ENCODE assay signal across 1 cellular context in the genomic region with DNA sequence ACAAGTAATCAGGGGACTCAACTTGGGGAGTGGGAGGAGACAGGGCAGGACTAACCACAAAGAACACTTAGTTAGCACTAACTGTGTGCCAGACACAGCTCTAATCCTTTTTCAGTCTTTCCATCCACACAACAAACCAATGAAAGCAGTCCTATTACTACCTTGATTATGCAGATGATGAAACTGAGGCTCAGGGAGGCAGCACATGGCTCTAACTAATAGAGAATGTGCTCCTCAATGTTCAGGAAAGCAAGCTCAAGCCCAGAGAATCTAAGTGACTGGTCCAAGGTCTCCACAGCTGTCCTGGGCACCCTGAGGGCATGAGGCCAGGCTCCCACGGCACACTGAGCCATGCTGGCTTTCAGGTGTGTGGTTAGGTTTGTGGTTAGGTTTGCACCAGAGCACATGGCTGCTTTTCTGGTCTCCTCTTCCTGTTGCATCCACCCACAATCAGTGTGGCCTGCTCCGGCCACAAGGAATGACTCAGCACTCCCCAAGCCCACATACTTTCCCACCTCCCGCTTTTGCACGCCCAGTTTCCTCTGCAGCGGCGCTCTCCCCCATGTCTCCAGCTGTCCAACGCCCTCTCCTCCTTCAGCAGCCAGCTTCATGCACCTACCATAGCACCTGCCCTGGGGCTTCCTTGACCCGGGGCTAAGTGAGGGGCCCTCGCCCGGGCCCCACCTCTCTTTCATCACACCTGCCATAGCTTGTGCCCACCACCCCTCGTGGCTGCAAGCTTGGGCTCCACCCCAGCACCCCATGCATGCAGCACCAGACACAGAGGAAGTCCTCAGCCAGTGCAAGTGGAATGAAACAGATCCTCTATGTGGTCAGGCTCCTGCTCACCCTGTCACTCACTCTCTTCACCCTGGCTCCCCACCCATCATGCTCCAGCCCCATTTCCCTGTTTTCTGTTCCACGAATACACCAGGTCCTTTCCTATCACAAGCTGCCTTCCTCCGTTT.
TF ChIP-seq lines count a peak whose summit lies in the region.

No MANE protein-coding gene starts in this region.

TF ChIP-seq in K562, 482 proteins besides CTCF, POLR2A, EP300 and RAD21 (continued from another document and continues in another):
- TF ChIP-seq ZNF277 (CRISPR knock-in tag; IDR thresholded peaks at IDR 0.05; ENCODE audit: borderline replicate concordance) (no peak), EP400 (IDR thresholded peaks at IDR 0.05) (peak; percentile 97), TAL1 (IDR thresholded peaks at IDR 0.05) (peak; percentile 62), TEAD4 (IDR thresholded peaks at IDR 0.05; ENCODE audit: low read length) (peak; percentile 81), TEAD4 (CRISPR knock-in tag; IDR thresholded peaks at IDR 0.05; ENCODE audit: borderline replicate concordance) (peak; percentile 81; the same call in 1 of the 2 replicates), CREBBP (IDR thresholded peaks at IDR 0.05; ENCODE audit: low read depth, low read length) (no peak), SMAD3 (CRISPR knock-in tag; conservative IDR thresholded peaks at IDR 0.05) (no peak), ZBTB12 (CRISPR knock-in tag; IDR thresholded peaks at IDR 0.05) (no peak), PTRF (tag; IDR thresholded peaks at IDR 0.05) (0 out of 2 replicates have a peak, but pooled peaks have one; percentile 20), ZKSCAN8 (CRISPR knock-in tag; IDR thresholded peaks at IDR 0.05) (peak; percentile 73; the same call in 1 of the 2 replicates), NFRKB (IDR thresholded peaks at IDR 0.05; ENCODE audit: low read depth) (0 out of 2 replicates have a peak, but pooled peaks have one; percentile 55), GTF2E2 (tag; IDR thresholded peaks at IDR 0.05) (no peak; the same call in 1 of the 2 replicates), SIN3B (IDR thresholded peaks at IDR 0.05; ENCODE audit: low read depth) (no peak), MTF1 (CRISPR knock-in tag; IDR thresholded peaks at IDR 0.05; ENCODE audit: borderline replicate concordance) (no peak), TAF7 (tag; IDR thresholded peaks at IDR 0.05) (0 out of 2 replicates have a peak, but pooled peaks have one; percentile 23), TBP (optimal IDR thresholded peaks at IDR 0.05; ENCODE audit: low read depth, low read length) (no peak), RFX1 (IDR thresholded peaks at IDR 0.05) (no peak), GTF2B (IDR thresholded peaks at IDR 0.05; ENCODE audit: extremely low read depth, insufficient read length) (no peak), SFPQ (IDR thresholded peaks at IDR 0.05; ENCODE audit: low read depth, low read length) (no peak), MAFK (IDR thresholded peaks at IDR 0.05; ENCODE audit: low read length) (peak; percentile 94), ILF3 (IDR thresholded peaks at IDR 0.05; ENCODE audit: borderline replicate concordance) (no peak), ZNF717 (CRISPR knock-in tag; IDR thresholded peaks at IDR 0.05) (no peak), ZNF143 (CRISPR knock-in tag; IDR thresholded peaks at IDR 0.05) (peak; percentile 44; the same call in 1 of the 2 replicates), ZNF41 (CRISPR knock-in tag; conservative IDR thresholded peaks at IDR 0.05) (0 out of 2 replicates have a peak, but pooled peaks have one; percentile 28), BHLHE40 (IDR thresholded peaks at IDR 0.05; ENCODE audit: low read length) (peak; percentile 69), E2F1 (CRISPR knock-in tag; IDR thresholded peaks at IDR 0.05) (no peak), ZSCAN32 (CRISPR knock-in tag; IDR thresholded peaks at IDR 0.05) (no peak), RAD51 (IDR thresholded peaks at IDR 0.05; ENCODE audit: borderline replicate concordance, low read depth) (peak; percentile 8; the same call in 1 of the 2 replicates), ZNF282 (CRISPR knock-in tag; IDR thresholded peaks at IDR 0.05) (no peak), NCOR1 (IDR thresholded peaks at IDR 0.05) (peak; percentile 63), MTA3 (IDR thresholded peaks at IDR 0.05; ENCODE audit: borderline replicate concordance) (peak; percentile 65; the same call in 1 of the 2 replicates), CHD2 (IDR thresholded peaks at IDR 0.05; ENCODE audit: low read depth, low read length) (peak; percentile 36; the same call in 1 of the 2 replicates), HNRNPUL1 (IDR thresholded peaks at IDR 0.05; ENCODE audit: low read length) (no peak), TRIM28 (IDR thresholded peaks at IDR 0.05) (peak; percentile 52; the same call in 1 of the 2 replicates), ZNF408 (CRISPR knock-in tag; IDR thresholded peaks at IDR 0.05; ENCODE audit: low read depth) (no peak)
- TF ChIP-seq, protein P1, sequence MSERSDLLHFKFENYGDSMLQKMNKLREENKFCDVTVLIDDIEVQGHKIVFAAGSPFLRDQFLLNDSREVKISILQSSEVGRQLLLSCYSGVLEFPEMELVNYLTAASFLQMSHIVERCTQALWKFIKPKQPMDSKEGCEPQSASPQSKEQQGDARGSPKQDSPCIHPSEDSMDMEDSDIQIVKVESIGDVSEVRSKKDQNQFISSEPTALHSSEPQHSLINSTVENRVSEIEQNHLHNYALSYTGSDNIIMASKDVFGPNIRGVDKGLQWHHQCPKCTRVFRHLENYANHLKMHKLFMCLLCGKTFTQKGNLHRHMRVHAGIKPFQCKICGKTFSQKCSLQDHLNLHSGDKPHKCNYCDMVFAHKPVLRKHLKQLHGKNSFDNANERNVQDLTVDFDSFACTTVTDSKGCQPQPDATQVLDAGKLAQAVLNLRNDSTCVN (CRISPR knock-in tag; IDR thresholded peaks at IDR 0.05) = no peak
- TF ChIP-seq, protein P2, sequence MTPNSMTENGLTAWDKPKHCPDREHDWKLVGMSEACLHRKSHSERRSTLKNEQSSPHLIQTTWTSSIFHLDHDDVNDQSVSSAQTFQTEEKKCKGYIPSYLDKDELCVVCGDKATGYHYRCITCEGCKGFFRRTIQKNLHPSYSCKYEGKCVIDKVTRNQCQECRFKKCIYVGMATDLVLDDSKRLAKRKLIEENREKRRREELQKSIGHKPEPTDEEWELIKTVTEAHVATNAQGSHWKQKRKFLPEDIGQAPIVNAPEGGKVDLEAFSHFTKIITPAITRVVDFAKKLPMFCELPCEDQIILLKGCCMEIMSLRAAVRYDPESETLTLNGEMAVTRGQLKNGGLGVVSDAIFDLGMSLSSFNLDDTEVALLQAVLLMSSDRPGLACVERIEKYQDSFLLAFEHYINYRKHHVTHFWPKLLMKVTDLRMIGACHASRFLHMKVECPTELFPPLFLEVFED (CRISPR knock-in tag; conservative IDR thresholded peaks at IDR 0.05) = no peak
- TF ChIP-seq, protein P3, sequence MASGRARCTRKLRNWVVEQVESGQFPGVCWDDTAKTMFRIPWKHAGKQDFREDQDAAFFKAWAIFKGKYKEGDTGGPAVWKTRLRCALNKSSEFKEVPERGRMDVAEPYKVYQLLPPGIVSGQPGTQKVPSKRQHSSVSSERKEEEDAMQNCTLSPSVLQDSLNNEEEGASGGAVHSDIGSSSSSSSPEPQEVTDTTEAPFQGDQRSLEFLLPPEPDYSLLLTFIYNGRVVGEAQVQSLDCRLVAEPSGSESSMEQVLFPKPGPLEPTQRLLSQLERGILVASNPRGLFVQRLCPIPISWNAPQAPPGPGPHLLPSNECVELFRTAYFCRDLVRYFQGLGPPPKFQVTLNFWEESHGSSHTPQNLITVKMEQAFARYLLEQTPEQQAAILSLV (tag; IDR thresholded peaks at IDR 0.05) = 0 out of 2 replicates have a peak, but pooled peaks have one; percentile 55
- TF ChIP-seq, protein P4, sequence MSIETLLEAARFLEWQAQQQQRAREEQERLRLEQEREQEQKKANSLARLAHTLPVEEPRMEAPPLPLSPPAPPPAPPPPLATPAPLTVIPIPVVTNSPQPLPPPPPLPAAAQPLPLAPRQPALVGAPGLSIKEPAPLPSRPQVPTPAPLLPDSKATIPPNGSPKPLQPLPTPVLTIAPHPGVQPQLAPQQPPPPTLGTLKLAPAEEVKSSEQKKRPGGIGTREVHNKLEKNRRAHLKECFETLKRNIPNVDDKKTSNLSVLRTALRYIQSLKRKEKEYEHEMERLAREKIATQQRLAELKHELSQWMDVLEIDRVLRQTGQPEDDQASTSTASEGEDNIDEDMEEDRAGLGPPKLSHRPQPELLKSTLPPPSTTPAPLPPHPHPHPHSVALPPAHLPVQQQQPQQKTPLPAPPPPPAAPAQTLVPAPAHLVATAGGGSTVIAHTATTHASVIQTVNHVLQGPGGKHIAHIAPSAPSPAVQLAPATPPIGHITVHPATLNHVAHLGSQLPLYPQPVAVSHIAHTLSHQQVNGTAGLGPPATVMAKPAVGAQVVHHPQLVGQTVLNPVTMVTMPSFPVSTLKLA (conservative IDR thresholded peaks at IDR 0.05) = peak; percentile 91 to 93
- TF ChIP-seq, protein P5, sequence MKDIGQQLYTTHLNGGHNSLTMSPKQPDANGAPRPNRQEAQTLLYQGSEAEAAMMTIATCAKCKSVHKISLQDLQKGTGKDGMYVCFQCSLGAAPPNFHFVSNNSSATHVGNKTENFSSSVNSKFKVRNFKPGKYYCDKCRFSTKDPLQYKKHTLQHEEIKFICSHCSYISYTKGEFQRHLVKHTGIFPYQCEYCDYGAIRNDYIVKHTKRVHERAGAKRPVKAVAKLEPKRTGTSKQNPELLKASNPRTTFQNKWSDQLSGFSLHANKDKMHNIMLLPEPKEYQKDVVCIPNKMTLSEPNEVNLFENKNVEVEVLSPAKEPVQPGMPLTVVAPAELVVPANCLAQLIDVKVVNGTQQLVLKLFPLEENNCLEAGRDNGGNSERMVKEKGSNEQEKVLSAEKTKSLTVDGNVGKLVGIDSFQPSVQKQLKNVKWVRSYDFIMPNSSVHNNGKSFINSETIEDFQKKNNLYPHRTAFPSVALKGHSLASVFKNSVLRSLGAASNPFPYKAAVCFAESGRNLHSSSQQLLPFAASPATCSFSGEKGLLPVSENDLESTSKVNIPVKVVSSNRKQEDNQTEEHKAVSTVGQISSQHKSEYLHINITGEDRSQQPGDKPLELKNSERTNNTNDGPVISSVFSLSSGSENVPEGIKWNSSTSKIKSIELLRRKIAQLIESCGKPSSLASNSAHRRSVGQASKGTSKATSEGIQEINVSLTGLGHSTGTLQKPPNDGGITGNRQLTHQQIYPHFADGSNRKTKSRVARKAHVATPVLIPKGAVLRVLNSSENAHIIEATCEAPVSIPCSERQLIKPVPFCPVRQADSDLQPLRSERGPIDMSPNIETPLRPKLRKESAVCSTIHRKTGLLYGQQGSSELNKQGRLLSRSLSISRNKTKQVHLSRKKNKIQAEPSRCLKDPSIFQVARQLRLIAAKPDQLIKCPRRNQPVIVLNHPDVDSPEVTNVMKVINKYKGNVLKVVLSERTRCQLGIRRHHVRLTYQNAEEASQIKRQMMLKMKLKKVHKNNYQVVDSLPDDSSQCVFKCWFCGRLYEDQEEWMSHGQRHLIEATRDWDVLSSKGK (CRISPR knock-in tag; IDR thresholded peaks at IDR 0.05) = no peak
